Comparison of ENCODE assay signal across 8 cellular contexts in the genomic region with DNA sequence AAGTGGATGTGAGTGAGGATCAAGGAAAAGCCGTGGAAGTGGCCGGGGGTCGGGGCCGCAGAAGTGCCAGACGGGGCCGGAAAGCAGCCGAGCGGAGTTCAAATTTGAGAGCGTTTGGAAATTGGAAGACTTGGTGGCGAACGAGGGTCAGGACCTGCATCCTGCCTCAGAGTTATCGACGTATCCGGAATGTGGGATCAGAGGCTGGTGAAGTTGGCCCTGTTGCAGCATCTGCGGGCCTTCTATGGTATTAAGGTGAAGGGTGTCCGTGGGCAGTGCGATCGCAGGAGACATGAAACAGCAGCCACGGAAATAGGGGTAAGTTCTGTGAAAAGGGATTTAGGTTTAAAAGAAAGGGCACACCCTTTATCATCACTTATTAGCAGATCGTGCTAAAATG. TPM values are rescaled to one million over a fixed set of nuclear protein-coding genes. Genes with fewer than 3 reads are reported as not detected.
A peak's percentile ranks its signal among the peaks of the same experiment; 100 is the strongest.
DNase-seq lines count a peak whose midpoint lies in the region; ATAC-seq and TF ChIP-seq lines count a peak whose summit lies in the region.
"Not testable (repeated sequence)": the region's sequence is repeated elsewhere in the genome, so short reads cannot be mapped to it uniquely, and the experiment has no call there.

No MANE protein-coding gene starts in this region.

- TF ChIP-seq CTCF in CD4-positive, alpha-beta T cell (IDR thresholded peaks at IDR 0.05); OCI-LY7 (conservative IDR thresholded peaks at IDR 0.05; ENCODE audit: low read length); coronary artery (IDR thresholded peaks at IDR 0.05); nephron (IDR thresholded peaks at IDR 0.05; ENCODE audit: unreplicated experiment in 3 of 3): not testable (repeated sequence)

- not testable (repeated sequence) for H3K9me3 ChIP-seq in CD4-positive, alpha-beta T cell (ENCODE audit: control insufficient read depth, low read length); OCI-LY7 (ENCODE audit: low read length); iPS DF 6.9 (ENCODE audit: control insufficient read depth, insufficient read depth, low read length)

- H3K36me3 Mint-ChIP-seq in CD4-positive, alpha-beta T cell (ENCODE audit: low read depth) = peaks cover 24% of the 10 kb centered on the region
- H3K36me3 Mint-ChIP-seq in activated CD8-positive, alpha-beta memory T cell treated with anti-CD3 and anti-CD28 coated beads, Interleukin-2, amount 10 ng/mL, durations not matched to agents 7 days and 5 days = peaks cover 18% of the 10 kb centered on the region
- H3K36me3 Mint-ChIP-seq in nephron (ENCODE audit: low read depth) = not testable (repeated sequence)

- peak overlapping the region; percentile 76 for H3K4me2 ChIP-seq in OCI-LY7 (ENCODE audit: low read length)

- H2AFZ ChIP-seq in OCI-LY7 (ENCODE audit: low read length) = 0 out of 2 replicates have a peak overlapping the region, but pooled peaks have one; percentile 19

- H3K4me3 Mint-ChIP-seq in CD4-positive, alpha-beta T cell = peak overlapping the region; percentile 97
- peak overlapping the region; percentile 97 for H3K4me3 Mint-ChIP-seq in activated CD8-positive, alpha-beta memory T cell treated with anti-CD3 and anti-CD28 coated beads, Interleukin-2, amount 10 ng/mL, durations not matched to agents 7 days and 5 days
- H3K4me3 Mint-ChIP-seq in nephron = peak overlapping the region; percentile 97 to 100 (median 99)
- peak overlapping the region; percentile 92 to 94 for H3K4me3 Mint-ChIP-seq in stimulated activated naive CD8-positive, alpha-beta T cell treated with anti-CD3 and anti-CD28 coated beads, Interleukin-15, amount 100 ng/mL, for 72 hours

- H3K27ac Mint-ChIP-seq in CD4-positive, alpha-beta T cell = peak overlapping the region; percentile 96
- H3K27ac Mint-ChIP-seq in activated CD8-positive, alpha-beta memory T cell treated with anti-CD3 and anti-CD28 coated beads, Interleukin-2, amount 10 ng/mL, durations not matched to agents 7 days and 5 days = peak overlapping the region; percentile 97
- peak overlapping the region; percentile 98 to 99 (median 98) for H3K27ac Mint-ChIP-seq in nephron
- peak overlapping the region; percentile 94 to 97 for H3K27ac Mint-ChIP-seq in stimulated activated naive CD8-positive, alpha-beta T cell treated with anti-CD3 and anti-CD28 coated beads, Interleukin-15, amount 100 ng/mL, for 72 hours

- H3K27me3 Mint-ChIP-seq in CD4-positive, alpha-beta T cell; activated CD8-positive, alpha-beta memory T cell treated with anti-CD3 and anti-CD28 coated beads, Interleukin-2, amount 10 ng/mL, durations not matched to agents 7 days and 5 days; nephron (ENCODE audit: low read depth); stimulated activated naive CD8-positive, alpha-beta T cell treated with anti-CD3 and anti-CD28 coated beads, Interleukin-15, amount 100 ng/mL, for 72 hours: not testable (repeated sequence)

- H3K79me2 ChIP-seq in OCI-LY7 (ENCODE audit: insufficient read depth, low read depth, low read length) = peaks cover 68% of the 10 kb centered on the region

- not testable (repeated sequence) for H3K9me3 Mint-ChIP-seq in CD4-positive, alpha-beta T cell; activated CD8-positive, alpha-beta memory T cell treated with anti-CD3 and anti-CD28 coated beads, Interleukin-2, amount 10 ng/mL, durations not matched to agents 7 days and 5 days (ENCODE audit: low read depth); nephron; stimulated activated naive CD8-positive, alpha-beta T cell treated with anti-CD3 and anti-CD28 coated beads, Interleukin-15, amount 100 ng/mL, for 72 hours

- peaks cover 12% of the 10 kb centered on the region; the same call in 1 of the 2 replicates for H4K20me1 ChIP-seq in OCI-LY7 (ENCODE audit: insufficient read depth, low read length)

- H3K36me3 ChIP-seq in OCI-LY7 (ENCODE audit: insufficient read depth, low read length) = peaks cover 30% of the 10 kb centered on the region
- H3K36me3 ChIP-seq in iPS DF 6.9 (ENCODE audit: control insufficient read depth, insufficient read depth, low read length) = not testable (repeated sequence)

- H3K4me3 ChIP-seq in OCI-LY7 (ENCODE audit: low read depth, low read length, poor library complexity, severe bottlenecking) (peak overlapping the region; percentile 81), coronary artery (peak overlapping the region; percentile 69), iPS DF 6.9 (ENCODE audit: low read length) (peak overlapping the region; percentile 60; the same call in 1 of the 2 replicates)

- POLR2A ChIA-PET in CD4-positive, alpha-beta T cell (lab: Charles Lee) = interaction anchor here (1.4 kb wide), 2 partner anchors 700 to 1356 kb away, joined by 6 to 8 read pairs; a partner anchor contains a TSS
- POLR2A ChIA-PET in OCI-LY7 (lab: Charles Lee) = not testable (repeated sequence)

- BruUV-seq in OCI-LY7 (replicated peaks; lab: Mats Ljungman, UMichigan) = not testable (repeated sequence)

- DNase-seq in CD4-positive, alpha-beta T cell; activated CD8-positive, alpha-beta memory T cell treated with anti-CD3 and anti-CD28 coated beads, Interleukin-2, amount 10 ng/mL, durations not matched to agents 7 days and 5 days; coronary artery (ENCODE audit: low spot score); iPS DF 6.9 (ENCODE audit: low read depth, low spot score); stimulated activated naive CD8-positive, alpha-beta T cell treated with anti-CD3 and anti-CD28 coated beads, Interleukin-15, amount 100 ng/mL, for 72 hours: not testable (repeated sequence)
- DNase-seq in HCEC 1CT (peak; percentile 2), OCI-LY7 (ENCODE audit: low spot score) (peak; percentile 11)

- H3K9me2 ChIP-seq in OCI-LY7 (ENCODE audit: insufficient read depth, low read length) = not testable (repeated sequence)

- peaks cover 25% of the 10 kb centered on the region for H3K4me1 Mint-ChIP-seq in CD4-positive, alpha-beta T cell (ENCODE audit: low read depth)
- peaks cover 18% of the 10 kb centered on the region for H3K4me1 Mint-ChIP-seq in activated CD8-positive, alpha-beta memory T cell treated with anti-CD3 and anti-CD28 coated beads, Interleukin-2, amount 10 ng/mL, durations not matched to agents 7 days and 5 days
- H3K4me1 Mint-ChIP-seq in nephron = peaks cover 27% of the 10 kb centered on the region
- H3K4me1 Mint-ChIP-seq in stimulated activated naive CD8-positive, alpha-beta T cell treated with anti-CD3 and anti-CD28 coated beads, Interleukin-15, amount 100 ng/mL, for 72 hours = peaks cover 15% of the 10 kb centered on the region

- CTCF ChIA-PET in CD4-positive, alpha-beta T cell (lab: Charles Lee); OCI-LY7 (lab: Charles Lee; ENCODE audit: unreplicated experiment); activated CD8-positive, alpha-beta memory T cell treated with anti-CD3 and anti-CD28 coated beads, Interleukin-2, amount 10 ng/mL, durations not matched to agents 7 days and 5 days (lab: Charles Lee): not testable (repeated sequence)

- not testable (repeated sequence) for H3K27me3 ChIP-seq in CD4-positive, alpha-beta T cell (ENCODE audit: control insufficient read depth, insufficient read depth, low read length); iPS DF 6.9 (ENCODE audit: control insufficient read depth, insufficient read depth, low read length)

- not testable (repeated sequence) for ATAC-seq in CD4-positive, alpha-beta T cell (ENCODE audit: poor library complexity); activated CD8-positive, alpha-beta memory T cell treated with anti-CD3 and anti-CD28 coated beads, Interleukin-2, amount 10 ng/mL, durations not matched to agents 7 days and 5 days; stimulated activated naive CD8-positive, alpha-beta T cell treated with anti-CD3 and anti-CD28 coated beads, Interleukin-15, amount 100 ng/mL, for 72 hours

- intact Hi-C loops in CD4-positive, alpha-beta T cell (cut with DNase I, micrococcal nuclease); OCI-LY7 (cut with micrococcal nuclease; ENCODE audit: unreplicated experiment): not testable (repeated sequence)

- no CpG with 5 or more reads among the region's 20 CpGs for WGBS in iPS DF 6.9 (ENCODE audit: insufficient coverage, insufficient read length)

- peaks cover 16% of the 10 kb centered on the region for H3K4me1 ChIP-seq in OCI-LY7 (ENCODE audit: insufficient read depth, low read length, poor library complexity, severe bottlenecking)
- H3K4me1 ChIP-seq in iPS DF 6.9 (ENCODE audit: control insufficient read depth, insufficient read depth, low read length) = not testable (repeated sequence)

- H3K27ac ChIP-seq in CD4-positive, alpha-beta T cell (ENCODE audit: low read depth, low read length); coronary artery; iPS DF 6.9 (ENCODE audit: low read length): not testable (repeated sequence)
- H3K27ac ChIP-seq in OCI-LY7 (ENCODE audit: low read depth, low read length, poor library complexity, severe bottlenecking) = peak overlapping the region; percentile 91

RNA-seq across cellular contexts. Expression of a gene that starts 22.8 kb away (rescaled TPM):
- total RNA-seq in CD4-positive, alpha-beta T cell = not detected
- 0.09 TPM in 1 of 2 replicates, not detected in the other for total RNA-seq in OCI-LY7 (2014; rRNA removed; shearing (Covaris generic))
- 0.21 and 0.44 TPM in 2 replicates for total RNA-seq in OCI-LY7 (2022)
- under 1 TPM in 1 of 2 experiments, not detected in 1; 0.26 TPM for total RNA-seq in activated CD8-positive, alpha-beta memory T cell treated with anti-CD3 and anti-CD28 coated beads, Interleukin-2, amount 10 ng/mL, durations not matched to agents 7 days and 5 days
